Comparison of ENCODE assay signal across 10 cellular contexts in genomic region chr1:228100822-228101613, GRCh38. TPM values are rescaled to one million over a fixed set of nuclear protein-coding genes. Genes with fewer than 3 reads are reported as not detected.
A peak's percentile ranks its signal among the peaks of the same experiment; 100 is the strongest.
DNase-seq lines count a peak whose midpoint lies in the region; ATAC-seq and TF ChIP-seq lines count a peak whose summit lies in the region.
"Had no signal": no experiment of that assay in that cellular context is flagged by ENCODE, and none has a peak within 500 bp of the region (broad histone marks: within the 10 kb centered on the region; RNA-seq: fewer than 3 reads in every experiment).

No MANE protein-coding gene starts in this region.

- no peak for TF ChIP-seq POLR2A in esophagus muscularis mucosa (IDR thresholded peaks at IDR 0.05; ENCODE audit: low read depth)

- peak overlapping the region; percentile 93 for H3K4me3 Mint-ChIP-seq in activated CD4-positive, alpha-beta T cell treated with anti-CD3 and anti-CD28 coated beads, Interleukin-2, amount 10 ng/mL, durations not matched to agents 7 days and 5 days

- 72% methylated on average over 10 of the region's 12 CpGs for WGBS in esophagus muscularis mucosa

- no peaks in the 10 kb centered on the region for H3K9me3 Mint-ChIP-seq in activated CD4-positive, alpha-beta T cell treated with anti-CD3 and anti-CD28 coated beads, Interleukin-2, amount 10 ng/mL, durations not matched to agents 7 days and 5 days

- peaks cover 34 to 53% (median 42%) of the 10 kb centered on the region in 4 donors for H3K4me1 ChIP-seq in esophagus muscularis mucosa

- H3K4me1 Mint-ChIP-seq in activated CD4-positive, alpha-beta T cell treated with anti-CD3 and anti-CD28 coated beads, Interleukin-2, amount 10 ng/mL, durations not matched to agents 7 days and 5 days, result peaks cover 28% of the 10 kb centered on the region

- ATAC-seq in stimulated activated naive CD8-positive, alpha-beta T cell treated with anti-CD3 and anti-CD28 coated beads, Interleukin-15, Interleukin-2, amounts not matched to agents 100 U/mL and 50 U/mL, for 24 hours, result no peak
- ATAC-seq in HG02938 (IDR thresholded peaks at IDR 0.05; ENCODE audit: unreplicated experiment) (no peak), HG03135 (IDR thresholded peaks at IDR 0.05; ENCODE audit: unreplicated experiment) (no peak)
- ATAC-seq: right cardiac atrium had no signal

- H3K4me3 ChIP-seq in esophagus muscularis mucosa, result no peak overlapping the region

- DNase-seq in activated CD4-positive, alpha-beta T cell treated with anti-CD3 and anti-CD28 coated beads, Interleukin-2, amount 10 ng/mL, durations not matched to agents 7 days and 5 days, result no peak
- no peak for DNase-seq in activated CD4-positive, alpha-beta T cell treated with anti-CD3 and anti-CD28 coated beads for 4 hours
- DNase-seq in OCI-M1 (lab: John Stamatoyannopoulos, UW) (peak; percentile 11), esophagus muscularis mucosa (ENCODE audit: extremely low spot score) (no peak), GOT3 (lab: John Stamatoyannopoulos, UW) (no peak)
- DNase-seq in stimulated activated naive CD8-positive, alpha-beta T cell treated with anti-CD3 and anti-CD28 coated beads, Interleukin-15, Interleukin-2, amounts not matched to agents 100 U/mL and 50 U/mL, for 24 hours, result peak; percentile 11
- DNase-seq: NCI-H1694 had no signal

- H3K27ac ChIP-seq in esophagus muscularis mucosa (replicated peaks in 1 of 4), result peak overlapping the region in 3 of 4 donors; percentile 88 to 95 (median 94)

- H3K27me3 Mint-ChIP-seq in activated CD4-positive, alpha-beta T cell treated with anti-CD3 and anti-CD28 coated beads, Interleukin-2, amount 10 ng/mL, durations not matched to agents 7 days and 5 days, result no peaks in the 10 kb centered on the region

- H3K9me3 ChIP-seq in esophagus muscularis mucosa, result no peaks in the 10 kb centered on the region

- H3K27me3 ChIP-seq in esophagus muscularis mucosa, result no peaks in the 10 kb centered on the region

- H3K27ac Mint-ChIP-seq in activated CD4-positive, alpha-beta T cell treated with anti-CD3 and anti-CD28 coated beads, Interleukin-2, amount 10 ng/mL, durations not matched to agents 7 days and 5 days, result peak overlapping the region; percentile 70

- TF ChIP-seq EP300 in esophagus muscularis mucosa (IDR thresholded peaks at IDR 0.05), result no peak

- no peak for TF ChIP-seq CTCF in esophagus muscularis mucosa (IDR thresholded peaks at IDR 0.05)

- peaks cover 34 to 60% (median 56%) of the 10 kb centered on the region in 4 donors for H3K36me3 ChIP-seq in esophagus muscularis mucosa

- POLR2A ChIA-PET in activated CD4-positive, alpha-beta T cell treated with anti-CD3 and anti-CD28 coated beads, Interleukin-2, amount 10 ng/mL, durations not matched to agents 7 days and 5 days (lab: Charles Lee), result no interaction called here

- H3K36me3 Mint-ChIP-seq in activated CD4-positive, alpha-beta T cell treated with anti-CD3 and anti-CD28 coated beads, Interleukin-2, amount 10 ng/mL, durations not matched to agents 7 days and 5 days (ENCODE audit: low read depth), result peaks cover 27% of the 10 kb centered on the region

- intact Hi-C loops in esophagus muscularis mucosa (cut with DNase I), result loop anchor here (5.0 kb wide), 1 partner anchor 154 kb away; the partner anchor contains the start of gene WNT9A

- CTCF ChIA-PET in activated CD4-positive, alpha-beta T cell treated with anti-CD3 and anti-CD28 coated beads, Interleukin-2, amount 10 ng/mL, durations not matched to agents 7 days and 5 days (lab: Charles Lee), result interaction anchor here (2.1 kb wide), 1 partner anchor 10 kb away, joined by 8 read pairs; no protein-coding TSS in a partner anchor

RNA-seq across cellular contexts. Expression of gene C1orf35, which starts 2.1 kb away (rescaled TPM):
- total RNA-seq in activated CD4-positive, alpha-beta T cell treated with anti-CD3 and anti-CD28 coated beads, Interleukin-2, amount 10 ng/mL, durations not matched to agents 7 days and 5 days, result 10 to 100 TPM; 14.4 to 24.4 TPM
- total RNA-seq in esophagus muscularis mucosa, result 10 to 100 TPM; 11.2 to 24.3 (median 11.9) TPM

RNA-seq across cellular contexts. Expression of gene MRPL55, which starts 8.1 kb away (rescaled TPM):
- total RNA-seq in activated CD4-positive, alpha-beta T cell treated with anti-CD3 and anti-CD28 coated beads, Interleukin-2, amount 10 ng/mL, durations not matched to agents 7 days and 5 days, result 10 to 100 TPM; 38.6 to 44.1 TPM
- total RNA-seq in esophagus muscularis mucosa, result 10 to 100 TPM; 52.3 to 64.9 (median 60.1) TPM

RNA-seq across cellular contexts. Expression of gene ARF1, which starts 18.5 kb away (rescaled TPM):
- total RNA-seq in activated CD4-positive, alpha-beta T cell treated with anti-CD3 and anti-CD28 coated beads, Interleukin-2, amount 10 ng/mL, durations not matched to agents 7 days and 5 days, result 100 to 1,000 TPM; 267 to 285 TPM
- 100 to 1,000 TPM; 238 to 392 (median 346) TPM for total RNA-seq in esophagus muscularis mucosa

RNA-seq across cellular contexts. Expression of gene GUK1, which starts 39.1 kb away (rescaled TPM):
- 100 to 1,000 TPM; 207 to 260 TPM for total RNA-seq in activated CD4-positive, alpha-beta T cell treated with anti-CD3 and anti-CD28 coated beads, Interleukin-2, amount 10 ng/mL, durations not matched to agents 7 days and 5 days
- total RNA-seq in esophagus muscularis mucosa, result 100 to 1,000 TPM; 292 to 354 (median 305) TPM

RNA-seq across cellular contexts. Expression of gene GJC2, which starts 48.7 kb away (rescaled TPM):
- total RNA-seq in activated CD4-positive, alpha-beta T cell treated with anti-CD3 and anti-CD28 coated beads, Interleukin-2, amount 10 ng/mL, durations not matched to agents 7 days and 5 days, result under 1 TPM; 0.40 to 0.62 TPM
- 10 to 100 TPM in 1 of 4 donors, 1 to 10 TPM in 3; 6.0 to 11.3 (median 7.8) TPM for total RNA-seq in esophagus muscularis mucosa

Comparison
In these comparisons a context has a peak if more than half of its experiments do, and no peak if none do; other contexts are left out.
1. DNase-seq: peak in OCI-M1 (single experiment) and stimulated activated naive CD8-positive, alpha-beta T cell treated with anti-CD3 and anti-CD28 coated beads, Interleukin-15, Interleukin-2, amounts not matched to agents 100 U/mL and 50 U/mL, for 24 hours (single experiment); none in activated CD4-positive, alpha-beta T cell treated with anti-CD3 and anti-CD28 coated beads, Interleukin-2, amount 10 ng/mL, durations not matched to agents 7 days and 5 days (single experiment), activated CD4-positive, alpha-beta T cell treated with anti-CD3 and anti-CD28 coated beads for 4 hours (0 of 2), esophagus muscularis mucosa (single experiment) and GOT3 (single experiment).